ENCODE assay signal across 25 cellular contexts in the genomic region with DNA sequence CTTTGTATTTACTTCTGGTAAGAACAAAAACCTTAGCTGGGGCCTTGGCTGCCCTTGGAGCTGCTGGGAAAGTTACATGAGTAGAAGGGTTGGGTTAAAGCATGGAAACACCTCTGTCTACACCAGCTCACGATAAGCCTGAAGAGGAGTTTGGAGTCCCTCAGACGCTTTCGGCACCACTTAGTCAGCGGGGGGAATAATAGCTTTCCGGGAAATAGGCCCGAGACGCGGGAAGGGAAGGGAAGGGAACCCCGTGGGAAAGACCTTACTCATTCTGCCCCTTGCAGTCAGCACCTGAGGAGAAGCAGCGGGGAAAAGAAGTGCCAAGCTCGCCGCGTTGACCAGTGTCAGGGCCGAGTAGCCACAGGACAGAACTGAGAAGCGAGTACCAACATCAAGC.
"Had no signal": no experiment of that assay in that cellular context is flagged by ENCODE, and none has a peak within 500 bp of the region (broad histone marks: within the 10 kb centered on the region; RNA-seq: fewer than 3 reads in every experiment).

No MANE protein-coding gene starts in this region.

- H3K27me3 ChIP-seq: Peyer's patch had no signal

- H3K4me3 Mint-ChIP-seq: activated naive CD4-positive, alpha-beta T cell treated with anti-CD3 and anti-CD28 coated beads for 36 hours; activated naive CD8-positive, alpha-beta T cell; activated T-cell treated with anti-CD3 and anti-CD28 coated beads, Interleukin-2, amount 50 U/mL, for 24 hours; activated T-helper 1 cell treated with anti-CD3 and anti-CD28 coated beads, Interleukin-12 subunit alpha, Interleukin-12 subunit beta, Interleukin-2, Interleukin-4 antibody, amounts not matched to agents 30 ng/mL and 10 ng/mL and 1 ng/mL, durations not matched to agents 14 hours and 24 hours and 36 hours; brain; T-helper 1 cell treated with Interleukin-12 subunit alpha and Interleukin-12 subunit beta and Interleukin-4 antibody, amounts not matched to agents 30 μg/mL and 1 μg/mL, for 36 hours had no signal

- H3K4me3 ChIP-seq: Peyer's patch had no signal

- H3K27ac ChIP-seq: Peyer's patch, RWPE1 had no signal

- H3K27ac Mint-ChIP-seq: activated naive CD4-positive, alpha-beta T cell treated with anti-CD3 and anti-CD28 coated beads for 36 hours; activated naive CD8-positive, alpha-beta T cell; activated T-cell treated with anti-CD3 and anti-CD28 coated beads, Interleukin-2, amount 50 U/mL, for 24 hours; activated T-helper 1 cell treated with anti-CD3 and anti-CD28 coated beads, Interleukin-12 subunit alpha, Interleukin-12 subunit beta, Interleukin-2, Interleukin-4 antibody, amounts not matched to agents 30 ng/mL and 10 ng/mL and 1 ng/mL, durations not matched to agents 14 hours and 24 hours and 36 hours; brain; T-helper 1 cell treated with Interleukin-12 subunit alpha and Interleukin-12 subunit beta and Interleukin-4 antibody, amounts not matched to agents 30 μg/mL and 1 μg/mL, for 36 hours had no signal

- H3K9me3 ChIP-seq: Peyer's patch had no signal

- H3K36me3 Mint-ChIP-seq: activated naive CD8-positive, alpha-beta T cell; brain; IgD-negative memory B cell had no signal

- DNase-seq: activated CD4-positive, alpha-beta T cell treated with anti-CD3 and anti-CD28 coated beads for 48 hours; activated CD4-positive, alpha-beta T cell treated with anti-CD3 and anti-CD28 coated beads, Interleukin-2, amount 50 U/mL, for 4 hours; activated CD4-positive, CD25-positive, alpha-beta regulatory T cell treated with anti-CD3 and anti-CD28 coated beads, Interleukin-2, amount 50 U/mL, for 72 hours; activated gamma-delta T cell; activated naive CD4-positive, alpha-beta T cell treated with anti-CD3 and anti-CD28 coated beads for 36 hours; activated T-cell treated with anti-CD3 and anti-CD28 coated beads, Interleukin-2, amount 50 U/mL, for 24 hours; amygdala; KG1; NCI-H1048; NCI-H146; NCI-H1930; NCI-H2171; NCI-H2227 treated with DMSO at 0.1 percent for 48 hours; NCI-H526; NCI-H82; NK-92 treated with Interleukin-12 subunit alpha and Interleukin-12 subunit beta, amount 100 ng/mL, for 24 hours; OCI-M1; SHP77 had no signal

- H3K9me3 Mint-ChIP-seq: activated naive CD4-positive, alpha-beta T cell treated with anti-CD3 and anti-CD28 coated beads for 36 hours; activated T-cell treated with anti-CD3 and anti-CD28 coated beads, Interleukin-2, amount 50 U/mL, for 24 hours; activated T-helper 1 cell treated with anti-CD3 and anti-CD28 coated beads, Interleukin-12 subunit alpha, Interleukin-12 subunit beta, Interleukin-2, Interleukin-4 antibody, amounts not matched to agents 30 ng/mL and 10 ng/mL and 1 ng/mL, durations not matched to agents 14 hours and 24 hours and 36 hours; brain; IgD-negative memory B cell; T-helper 1 cell treated with Interleukin-12 subunit alpha and Interleukin-12 subunit beta and Interleukin-4 antibody, amounts not matched to agents 30 μg/mL and 1 μg/mL, for 36 hours had no signal

- H3K4me1 ChIP-seq: Peyer's patch had no signal

- H3K27me3 Mint-ChIP-seq: activated naive CD8-positive, alpha-beta T cell; activated T-cell treated with anti-CD3 and anti-CD28 coated beads, Interleukin-2, amount 50 U/mL, for 24 hours; brain; IgD-negative memory B cell had no signal

- H3K36me3 ChIP-seq: Peyer's patch had no signal
